In genomic region chr2:226409134-226409533, GRCh38 we compare ENCODE assay signal across 30 cellular contexts.
"Had no signal": no experiment of that assay in that cellular context is flagged by ENCODE, and none has a peak within 500 bp of the region (broad histone marks: within the 10 kb centered on the region; RNA-seq: fewer than 3 reads in every experiment).

No MANE protein-coding gene starts in this region.

- H3K4me3 Mint-ChIP-seq: activated CD4-positive, alpha-beta T cell treated with anti-CD3 and anti-CD28 coated beads for 36 hours; activated CD4-positive, alpha-beta T cell treated with anti-CD3 and anti-CD28 coated beads, Interleukin-2, amount 10 ng/mL, durations not matched to agents 7 days and 5 days; activated naive CD4-positive, alpha-beta T cell treated with anti-CD3 and anti-CD28 coated beads for 36 hours; activated T-cell treated with anti-CD3 and anti-CD28 coated beads, Interleukin-2, amount 50 U/mL, for 4 hours; activated T-helper 1 cell treated with anti-CD3 and anti-CD28 coated beads, Interleukin-12 subunit alpha, Interleukin-12 subunit beta, Interleukin-2, Interleukin-4 antibody, amounts not matched to agents 30 ng/mL and 10 ng/mL and 1 ng/mL, durations not matched to agents 14 hours and 24 hours and 36 hours; brain; central memory CD8-positive, alpha-beta T cell; T-helper 1 cell treated with Interleukin-12 subunit alpha and Interleukin-12 subunit beta and Interleukin-4 antibody, amounts not matched to agents 30 μg/mL and 1 μg/mL, for 36 hours; T-helper 2 cell treated with Interferon-gamma antibody and Interleukin-4, amounts not matched to agents 5 μg/mL and 100 μg/mL, for 36 hours had no signal

- FAIRE-seq: TTC549 had no signal

- H3K4me3 ChIP-seq: adrenal gland, cardiac muscle cell, SJSA1 had no signal

- H3K4me1 Mint-ChIP-seq: activated CD4-positive, alpha-beta T cell treated with anti-CD3 and anti-CD28 coated beads, Interleukin-2, amount 10 ng/mL, durations not matched to agents 7 days and 5 days; central memory CD8-positive, alpha-beta T cell had no signal

- H3K27ac ChIP-seq: adrenal gland, cardiac muscle cell, SJSA1 had no signal

- H3K27me3 ChIP-seq: adrenal gland, cardiac muscle cell, SJSA1 had no signal

- DNase-seq: activated CD4-positive, alpha-beta T cell treated with anti-CD3 and anti-CD28 coated beads for 36 hours; activated CD4-positive, alpha-beta T cell treated with anti-CD3 and anti-CD28 coated beads, Interleukin-2, amount 10 ng/mL, durations not matched to agents 7 days and 5 days; activated CD4-positive, alpha-beta T cell treated with anti-CD3 and anti-CD28 coated beads, Interleukin-2, amount 50 U/mL, for 48 hours; activated CD8-positive, alpha-beta memory T cell treated with anti-CD3 and anti-CD28 coated beads, Interleukin-2, amount 50 U/mL, for 4 hours; activated gamma-delta T cell treated with Interleukin-2 at 50 U/mL for 16 hours; activated naive CD4-positive, alpha-beta T cell treated with anti-CD3 and anti-CD28 coated beads for 36 hours; activated T-cell treated with anti-CD3 and anti-CD28 coated beads for 4 hours; activated T-cell treated with anti-CD3 and anti-CD28 coated beads, Interleukin-2, amount 50 U/mL, for 4 hours; adrenal gland; anterior cingulate cortex; NCI-H1105 treated with DMSO at 0.1 percent for 48 hours; NCI-H1436; NCI-H1694; NCI-H1930; NCI-H2081 treated with DMSO at 0.1 percent for 48 hours; NCI-H226; NCI-H446 treated with DMSO at 0.1 percent for 48 hours; NCI-H524 treated with DMSO at 0.1 percent for 48 hours; SHP77 treated with DMSO at 0.1 percent for 48 hours; SK-N-SH had no signal

- ATAC-seq: activated CD4-positive, alpha-beta T cell treated with anti-CD3 and anti-CD28 coated beads for 36 hours; activated naive CD4-positive, alpha-beta T cell treated with anti-CD3 and anti-CD28 coated beads, Interleukin-2, amount 50 U/mL, for 72 hours; activated T-cell treated with anti-CD3 and anti-CD28 coated beads, Interleukin-2, amount 50 U/mL, for 4 hours; Panc1 had no signal

- H3K9me3 Mint-ChIP-seq: activated naive CD4-positive, alpha-beta T cell treated with anti-CD3 and anti-CD28 coated beads for 36 hours; activated T-cell treated with anti-CD3 and anti-CD28 coated beads, Interleukin-2, amount 50 U/mL, for 4 hours; brain; central memory CD8-positive, alpha-beta T cell; T-helper 1 cell treated with Interleukin-12 subunit alpha and Interleukin-12 subunit beta and Interleukin-4 antibody, amounts not matched to agents 30 μg/mL and 1 μg/mL, for 36 hours; T-helper 2 cell treated with Interferon-gamma antibody and Interleukin-4, amounts not matched to agents 5 μg/mL and 100 μg/mL, for 36 hours had no signal

- H3K27ac Mint-ChIP-seq: activated CD4-positive, alpha-beta T cell treated with anti-CD3 and anti-CD28 coated beads for 36 hours; activated CD4-positive, alpha-beta T cell treated with anti-CD3 and anti-CD28 coated beads, Interleukin-2, amount 10 ng/mL, durations not matched to agents 7 days and 5 days; activated naive CD4-positive, alpha-beta T cell treated with anti-CD3 and anti-CD28 coated beads for 36 hours; activated naive CD4-positive, alpha-beta T cell treated with anti-CD3 and anti-CD28 coated beads, Interleukin-2, amount 50 U/mL, for 72 hours; activated T-helper 1 cell treated with anti-CD3 and anti-CD28 coated beads, Interleukin-12 subunit alpha, Interleukin-12 subunit beta, Interleukin-2, Interleukin-4 antibody, amounts not matched to agents 30 ng/mL and 10 ng/mL and 1 ng/mL, durations not matched to agents 14 hours and 24 hours and 36 hours; brain; T-helper 1 cell treated with Interleukin-12 subunit alpha and Interleukin-12 subunit beta and Interleukin-4 antibody, amounts not matched to agents 30 μg/mL and 1 μg/mL, for 36 hours; T-helper 2 cell treated with Interferon-gamma antibody and Interleukin-4, amounts not matched to agents 5 μg/mL and 100 μg/mL, for 36 hours had no signal

- H3K36me3 Mint-ChIP-seq: activated naive CD4-positive, alpha-beta T cell treated with anti-CD3 and anti-CD28 coated beads, Interleukin-2, amount 50 U/mL, for 72 hours; brain had no signal

- H3K9me3 ChIP-seq: adrenal gland, SJSA1, SK-N-SH had no signal

- H3K36me3 ChIP-seq: adrenal gland, cardiac muscle cell, SJSA1 had no signal
